Comparison of ENCODE assay signal across 11 cellular contexts in genomic region chr12:100229036-100229635, GRCh38. TPM values are rescaled to one million over a fixed set of nuclear protein-coding genes. Genes with fewer than 3 reads are reported as not detected.
DNase-seq lines count a peak whose midpoint lies in the region; ATAC-seq and TF ChIP-seq lines count a peak whose summit lies in the region.
"Had no signal": no experiment of that assay in that cellular context is flagged by ENCODE, and none has a peak within 500 bp of the region (broad histone marks: within the 10 kb centered on the region; RNA-seq: fewer than 3 reads in every experiment).

No MANE protein-coding gene starts in this region.

- no peaks in the 10 kb centered on the region for H3K27me3 ChIP-seq in breast epithelium
- H3K27me3 ChIP-seq: ascending aorta had no signal

- intact Hi-C loops in breast epithelium (cut with DNase I; ENCODE audit: low total_unique reads) = no loop called here

- no peak for TF ChIP-seq POLR2A in breast epithelium (IDR thresholded peaks at IDR 0.05)

- H3K9me3 ChIP-seq in breast epithelium = no peaks in the 10 kb centered on the region
- H3K9me3 ChIP-seq: ascending aorta had no signal

- DNase-seq in DMS53 (lab: John Stamatoyannopoulos, UW) (peak; percentile 51), DMS53 treated with DMSO at 0.1 percent for 48 hours (lab: John Stamatoyannopoulos, UW; ENCODE audit: unreplicated experiment) (no peak), MV-4-11 (lab: John Stamatoyannopoulos, UW) (peak; percentile 64), breast epithelium (ENCODE audit: low spot score in 2 of 2) (no peak), myocyte (ENCODE audit: low read depth) (peak; percentile 5), amygdala (lab: John Stamatoyannopoulos, UW) (no peak)
- DNase-seq: T-cell had no signal

- H3K27ac ChIP-seq in breast epithelium = peak overlapping the region; percentile 81 to 88
- H3K27ac ChIP-seq: ascending aorta had no signal

- peak overlapping the region in 1 of 3 donors; percentile 46 for H3K4me3 ChIP-seq in breast epithelium
- H3K4me3 ChIP-seq: ascending aorta had no signal

- no peak for ATAC-seq in HG03571 (IDR thresholded peaks at IDR 0.05; ENCODE audit: unreplicated experiment)
- ATAC-seq in GM21723 (IDR thresholded peaks at IDR 0.05; ENCODE audit: unreplicated experiment) = no peak

- no peaks in the 10 kb centered on the region for H3K36me3 ChIP-seq in breast epithelium

- TF ChIP-seq CTCF in breast epithelium (IDR thresholded peaks at IDR 0.05) = peak in 1 of 3 donors; percentile 13

- H3K4me1 ChIP-seq in breast epithelium = no peaks in the 10 kb centered on the region
- H3K4me1 ChIP-seq: ascending aorta had no signal

RNA-seq across cellular contexts. Expression of gene ACTR6, which starts 28.5 kb away (rescaled TPM):
- total RNA-seq in breast epithelium = 10 to 100 TPM; 11.2 to 33.5 (median 21.0) TPM
- total RNA-seq in myocyte = 23.4 and 29.4 TPM in 2 replicates
- polyA plus RNA-seq in myocyte (2012) = 16.0 TPM

RNA-seq across cellular contexts. Expression of gene DEPDC4, which starts 37.7 kb away (rescaled TPM):
- total RNA-seq in breast epithelium (1 to 10 TPM; 1.3 to 2.3 (median 2.0) TPM), myocyte (0.26 TPM in 1 of 2 replicates, not detected in the other)
- 0.73 TPM for polyA plus RNA-seq in myocyte (2012)
- total RNA-seq: ascending aorta, lower leg skin had no signal

RNA-seq across cellular contexts. Expression of gene SCYL2, which starts 37.8 kb away (rescaled TPM):
- 10 to 100 TPM; 39.4 to 92.2 (median 53.7) TPM for total RNA-seq in breast epithelium
- total RNA-seq in myocyte = 61.2 and 64.4 TPM in 2 replicates
- 19.2 TPM for polyA plus RNA-seq in myocyte (2012)

Comparison
In these comparisons a context has a peak if more than half of its experiments do, and no peak if none do; other contexts are left out.
1. DNase-seq: peak in DMS53 (single experiment), MV-4-11 (single experiment) and myocyte (single experiment); none in DMS53 treated with DMSO at 0.1 percent for 48 hours (single experiment), breast epithelium (0 of 2) and amygdala (0 of 56).